ENCODE assay signal across 9 cellular contexts in the genomic region with DNA sequence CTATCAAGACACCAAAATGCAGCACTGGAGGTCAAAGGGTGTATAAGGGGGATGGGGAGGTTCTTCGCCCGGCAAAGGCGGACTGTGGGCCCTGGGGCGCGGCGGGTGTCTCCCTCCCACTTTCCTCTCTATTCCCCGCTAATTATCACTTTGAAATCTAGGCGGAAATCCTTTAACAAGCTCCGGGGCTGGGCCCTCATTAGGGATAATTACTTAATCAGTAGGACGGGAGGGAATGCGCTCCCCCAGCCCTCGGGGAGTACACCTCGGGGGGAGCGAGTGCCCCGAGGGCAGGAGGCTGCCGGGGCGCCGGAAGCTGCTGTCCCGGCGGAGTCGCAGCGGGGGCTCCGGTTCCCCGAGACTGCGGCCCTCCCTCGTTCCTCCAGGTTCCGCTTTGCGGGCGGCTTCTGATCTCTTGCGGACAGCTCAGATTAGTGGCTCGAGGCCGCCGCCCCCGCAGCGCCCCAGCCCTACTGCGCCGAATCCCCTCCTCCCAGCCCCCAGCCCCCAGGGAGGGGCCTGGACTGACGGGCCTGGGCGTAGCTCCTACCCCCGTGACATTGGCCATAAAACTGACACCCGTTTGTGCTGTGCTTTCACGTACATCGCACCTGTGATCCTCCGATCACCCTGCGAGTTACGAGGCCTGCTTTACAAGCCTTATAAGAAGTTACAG. TPM values are rescaled to one million over a fixed set of nuclear protein-coding genes. Genes with fewer than 3 reads are reported as not detected.
DNase-seq lines count a peak whose midpoint lies in the region; ATAC-seq and TF ChIP-seq lines count a peak whose summit lies in the region.
"Had no signal": no experiment of that assay in that cellular context is flagged by ENCODE, and none has a peak within 500 bp of the region (broad histone marks: within the 10 kb centered on the region; RNA-seq: fewer than 3 reads in every experiment).

No MANE protein-coding gene starts in this region.

- no peak for TF ChIP-seq EP300 in Ishikawa (IDR thresholded peaks at IDR 0.05; ENCODE audit: borderline replicate concordance)

- peak overlapping the region; percentile 76 for H3K4me3 Mint-ChIP-seq in central memory CD8-positive, alpha-beta T cell

- peak overlapping the region; percentile 59 to 70 for H3K27ac ChIP-seq in left lung

- TF ChIP-seq RAD21 in Ishikawa (IDR thresholded peaks at IDR 0.05; ENCODE audit: low read depth): no peak

- H3K27me3 Mint-ChIP-seq in central memory CD8-positive, alpha-beta T cell: peaks cover 41% of the 10 kb centered on the region

- no peaks in the 10 kb centered on the region for H3K9me3 ChIP-seq in left lung

- TF ChIP-seq CTCF in left lung (IDR thresholded peaks at IDR 0.05): no peak

- peak overlapping the region; percentile 34 to 45 for H3K4me3 ChIP-seq in left lung

- no peaks in the 10 kb centered on the region for H3K36me3 ChIP-seq in left lung

- H3K4me1 ChIP-seq in left lung: peaks cover 7 to 16% of the 10 kb centered on the region in 2 donors

- peak overlapping the region; percentile 58 for H3K27ac Mint-ChIP-seq in central memory CD8-positive, alpha-beta T cell (ENCODE audit: low read depth)

- peaks cover 1% of the 10 kb centered on the region for H3K36me3 Mint-ChIP-seq in central memory CD8-positive, alpha-beta T cell (ENCODE audit: insufficient read depth)

- H3K27me3 ChIP-seq in left lung: peaks cover 0 to 74% of the 10 kb centered on the region in 2 donors

- DNase-seq in activated CD4-positive, CD25-positive, alpha-beta regulatory T cell treated with anti-CD3 and anti-CD28 coated beads, Interleukin-2, amount 50 U/mL, for 16 hours (ENCODE audit: low read depth, low spot score): peak; percentile 61
- DNase-seq in central memory CD8-positive, alpha-beta T cell (ENCODE audit: low spot score in 2 of 2): peak; percentile 45 to 50
- peak; percentile 83 to 91 for DNase-seq in left lung
- peak; percentile 83 for DNase-seq in stimulated activated CD4-positive, alpha-beta T cell treated with anti-CD3 and anti-CD28 coated beads, Interleukin-4, amount 100 ng/mL, for 1 hour
- DNase-seq in NK-92 (lab: John Stamatoyannopoulos, UW; ENCODE audit: unreplicated experiment): no peak
- no peak for DNase-seq in HuH-7 (ENCODE audit: low spot score)

- ATAC-seq in GM19025 (IDR thresholded peaks at IDR 0.05; ENCODE audit: low read depth, unreplicated experiment) (peak; percentile 46), left lung (peak; percentile 99)
- peak; percentile 82 for ATAC-seq in central memory CD8-positive, alpha-beta T cell (replicated peaks; ENCODE audit: extremely low read depth, poor library complexity, severe bottlenecking)

- intact Hi-C loops in left lung (cut with DNase I): no loop called here

- H3K4me1 Mint-ChIP-seq in central memory CD8-positive, alpha-beta T cell: peaks cover 5% of the 10 kb centered on the region

- peaks cover 11% of the 10 kb centered on the region for H3K9me3 Mint-ChIP-seq in central memory CD8-positive, alpha-beta T cell

TF ChIP-seq in Ishikawa, 13 proteins besides CTCF, POLR2A, EP300 and RAD21:
- TF ChIP-seq EGR1 (IDR thresholded peaks at IDR 0.05): peak; percentile 49; the same call in 1 of the 2 replicates
- no peak for TF ChIP-seq FOXM1 (IDR thresholded peaks at IDR 0.05; ENCODE audit: borderline replicate concordance, low read depth)

RNA-seq across cellular contexts. Expression of gene MUCL3, which starts 14.7 kb away (rescaled TPM):
- total RNA-seq in left lung: 1 to 10 TPM; 2.5 to 4.0 TPM
- total RNA-seq: pulmonary artery endothelial cell had no signal

RNA-seq across cellular contexts. Expression of gene SFTA2, which starts 23.5 kb away (rescaled TPM):
- 100 to 1,000 TPM; 213 to 384 TPM for total RNA-seq in left lung
- total RNA-seq: pulmonary artery endothelial cell had no signal

RNA-seq across cellular contexts. Expression of gene MUC21, which starts 28.0 kb away (rescaled TPM):
- total RNA-seq in left lung: 1 to 10 TPM; 8.5 to 9.5 TPM
- total RNA-seq: pulmonary artery endothelial cell had no signal

RNA-seq across cellular contexts. Expression of gene VARS2, which starts 41.5 kb away (rescaled TPM):
- 10 to 100 TPM; 34.0 to 40.3 TPM for total RNA-seq in left lung

RNA-seq across cellular contexts. Expression of gene GTF2H4, which starts 47.5 kb away (rescaled TPM):
- total RNA-seq in left lung: 10 to 100 TPM; 29.5 to 34.2 TPM

Comparison
In these comparisons a context has a peak if more than half of its experiments do, and no peak if none do; other contexts are left out.
1. ATAC-seq: peak in every context shown above with its lines; median percentile 99 in left lung; 82 in central memory CD8-positive, alpha-beta T cell; 46 in GM19025.
2. DNase-seq: peak in activated CD4-positive, CD25-positive, alpha-beta regulatory T cell treated with anti-CD3 and anti-CD28 coated beads, Interleukin-2, amount 50 U/mL, for 16 hours (single experiment), central memory CD8-positive, alpha-beta T cell (2 of 2), left lung (2 of 2) and stimulated activated CD4-positive, alpha-beta T cell treated with anti-CD3 and anti-CD28 coated beads, Interleukin-4, amount 100 ng/mL, for 1 hour (single experiment); none in NK-92 (single experiment) and HuH-7 (single experiment).